Comparison of ENCODE assay signal across 1 cellular context in the genomic region with DNA sequence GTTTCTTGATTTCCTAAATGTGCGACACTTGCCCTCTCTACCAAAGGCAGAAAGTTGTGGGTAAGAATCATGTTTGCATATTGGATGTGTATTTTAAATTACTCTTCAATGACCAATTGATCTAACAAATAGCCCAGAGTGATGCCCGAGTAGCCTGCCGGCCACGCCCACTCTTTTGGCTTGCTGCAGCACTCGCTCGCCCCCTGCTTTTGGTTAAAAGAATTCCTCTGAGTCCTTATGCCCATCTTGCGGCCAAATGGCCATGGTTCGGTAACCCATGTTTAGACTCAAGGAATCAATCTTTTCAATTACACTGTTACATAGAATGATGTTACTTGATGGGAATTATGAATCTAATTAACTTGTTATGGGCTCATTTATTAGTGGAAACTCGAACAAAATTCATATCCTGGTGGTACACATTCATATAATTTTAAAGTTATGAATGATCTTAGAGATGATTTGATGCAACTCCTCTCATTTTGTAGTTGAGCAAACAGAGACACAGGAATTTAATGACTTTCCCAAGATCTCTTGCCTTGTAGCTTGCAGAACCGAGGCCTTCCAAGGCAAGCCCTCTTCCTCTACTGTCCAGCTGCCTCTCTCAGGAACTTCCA.
TF ChIP-seq lines count a peak whose summit lies in the region.

No MANE protein-coding gene starts in this region.

TF ChIP-seq in GM23338, 12 proteins besides CTCF, POLR2A, EP300 and RAD21 (continued from another document):
- TF ChIP-seq, protein P1, sequence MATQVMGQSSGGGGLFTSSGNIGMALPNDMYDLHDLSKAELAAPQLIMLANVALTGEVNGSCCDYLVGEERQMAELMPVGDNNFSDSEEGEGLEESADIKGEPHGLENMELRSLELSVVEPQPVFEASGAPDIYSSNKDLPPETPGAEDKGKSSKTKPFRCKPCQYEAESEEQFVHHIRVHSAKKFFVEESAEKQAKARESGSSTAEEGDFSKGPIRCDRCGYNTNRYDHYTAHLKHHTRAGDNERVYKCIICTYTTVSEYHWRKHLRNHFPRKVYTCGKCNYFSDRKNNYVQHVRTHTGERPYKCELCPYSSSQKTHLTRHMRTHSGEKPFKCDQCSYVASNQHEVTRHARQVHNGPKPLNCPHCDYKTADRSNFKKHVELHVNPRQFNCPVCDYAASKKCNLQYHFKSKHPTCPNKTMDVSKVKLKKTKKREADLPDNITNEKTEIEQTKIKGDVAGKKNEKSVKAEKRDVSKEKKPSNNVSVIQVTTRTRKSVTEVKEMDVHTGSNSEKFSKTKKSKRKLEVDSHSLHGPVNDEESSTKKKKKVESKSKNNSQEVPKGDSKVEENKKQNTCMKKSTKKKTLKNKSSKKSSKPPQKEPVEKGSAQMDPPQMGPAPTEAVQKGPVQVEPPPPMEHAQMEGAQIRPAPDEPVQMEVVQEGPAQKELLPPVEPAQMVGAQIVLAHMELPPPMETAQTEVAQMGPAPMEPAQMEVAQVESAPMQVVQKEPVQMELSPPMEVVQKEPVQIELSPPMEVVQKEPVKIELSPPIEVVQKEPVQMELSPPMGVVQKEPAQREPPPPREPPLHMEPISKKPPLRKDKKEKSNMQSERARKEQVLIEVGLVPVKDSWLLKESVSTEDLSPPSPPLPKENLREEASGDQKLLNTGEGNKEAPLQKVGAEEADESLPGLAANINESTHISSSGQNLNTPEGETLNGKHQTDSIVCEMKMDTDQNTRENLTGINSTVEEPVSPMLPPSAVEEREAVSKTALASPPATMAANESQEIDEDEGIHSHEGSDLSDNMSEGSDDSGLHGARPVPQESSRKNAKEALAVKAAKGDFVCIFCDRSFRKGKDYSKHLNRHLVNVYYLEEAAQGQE (IDR thresholded peaks at IDR 0.05; ENCODE audit: unreplicated experiment): no peak
- TF ChIP-seq ZNF114 (CRISPR knock-in tag; IDR thresholded peaks at IDR 0.05): no peak
TF ChIP-seq in GM23338: peak in this region for 0.
